27 cellular contexts compared by ENCODE assay signal in the genomic region with DNA sequence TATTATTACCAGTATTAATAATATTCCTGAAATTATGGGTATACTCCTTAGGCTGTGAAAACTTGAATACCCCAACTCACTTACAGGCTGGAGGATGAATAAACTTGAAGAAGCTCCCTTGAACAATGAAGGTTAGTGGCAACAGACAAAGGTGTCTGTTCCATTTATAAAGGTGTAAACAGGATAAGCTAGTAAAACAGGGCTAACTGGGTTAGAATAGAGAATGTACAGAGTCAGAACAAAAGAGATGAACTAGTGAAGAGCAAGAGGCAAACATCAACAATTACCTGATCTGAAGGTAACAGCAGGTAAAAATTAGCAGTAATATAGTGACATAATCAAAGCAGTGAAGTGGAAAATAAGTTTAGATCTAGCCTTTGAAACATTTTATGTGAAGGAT. TPM values are rescaled to one million over a fixed set of nuclear protein-coding genes. Genes with fewer than 3 reads are reported as not detected.
DNase-seq lines count a peak whose midpoint lies in the region; ATAC-seq, FAIRE-seq and TF ChIP-seq lines count a peak whose summit lies in the region.
"Had no signal": no experiment of that assay in that cellular context is flagged by ENCODE, and none has a peak within 500 bp of the region (broad histone marks: within the 10 kb centered on the region; RNA-seq: fewer than 3 reads in every experiment).

No MANE protein-coding gene starts in this region.

- H3K27me3 ChIP-seq in thyroid gland: no peaks in the 10 kb centered on the region
- H3K27me3 ChIP-seq: adrenal gland, gastrocnemius medialis had no signal

- no peak for TF ChIP-seq POLR2A in thyroid gland (IDR thresholded peaks at IDR 0.05)

- H3K4me3 Mint-ChIP-seq in activated CD8-positive, alpha-beta memory T cell treated with anti-CD3 and anti-CD28 coated beads, Interleukin-2, amount 10 ng/mL, durations not matched to agents 7 days and 5 days: peak overlapping the region; percentile 39
- H3K4me3 Mint-ChIP-seq in T-cell: peak overlapping the region in 1 of 3 donors; percentile 14
- H3K4me3 Mint-ChIP-seq in stimulated activated naive B cell treated with anti-CD40 and anti-IgM and Interleukin-4, amounts not matched to agents 10 μg/mL and 1 μg/mL and 100 μg/mL, for 72 hours: no peak overlapping the region
- H3K4me3 Mint-ChIP-seq: dendritic cell treated with granulocyte-macrophage colony-stimulating factor and Interleukin-4, amounts not matched to agents 40 ng/mL and 50 ng/mL, for 4 days; naive B cell had no signal

- ATAC-seq in activated CD8-positive, alpha-beta memory T cell treated with anti-CD3 and anti-CD28 coated beads, Interleukin-2, amount 10 ng/mL, durations not matched to agents 7 days and 5 days: no peak
- ATAC-seq in T-cell (replicated peaks in 1 of 4) (no peak), esophagus mucosa (peak; percentile 77), HG03520 (IDR thresholded peaks at IDR 0.05; ENCODE audit: unreplicated experiment) (no peak)
- no peak for ATAC-seq in stimulated activated naive B cell treated with anti-CD40 and anti-IgM and Interleukin-4, amounts not matched to agents 10 μg/mL and 1 μg/mL and 100 μg/mL, for 72 hours (replicated peaks)
- ATAC-seq: A549, gastrocnemius medialis, K562 had no signal

- no peaks in the 10 kb centered on the region for H3K9me3 ChIP-seq in thyroid gland
- H3K9me3 ChIP-seq: adrenal gland, gastrocnemius medialis had no signal

- intact Hi-C loops in thyroid gland (cut with DNase I): no loop called here

- no peak overlapping the region for H3K4me3 ChIP-seq in thyroid gland (replicated peaks in 1 of 3)
- H3K4me3 ChIP-seq: A549, adrenal gland, gastrocnemius medialis, K562 had no signal

- peaks cover 3% of the 10 kb centered on the region for H3K9me3 Mint-ChIP-seq in activated CD8-positive, alpha-beta memory T cell treated with anti-CD3 and anti-CD28 coated beads, Interleukin-2, amount 10 ng/mL, durations not matched to agents 7 days and 5 days (ENCODE audit: low read depth)
- H3K9me3 Mint-ChIP-seq in T-cell: peaks cover 0 to 15% (median 4%) of the 10 kb centered on the region in 3 donors
- H3K9me3 Mint-ChIP-seq in stimulated activated naive B cell treated with anti-CD40 and anti-IgM and Interleukin-4, amounts not matched to agents 10 μg/mL and 1 μg/mL and 100 μg/mL, for 72 hours: peaks cover 3 to 5% of the 10 kb centered on the region in 2 donors

- no peaks in the 10 kb centered on the region for H3K4me1 ChIP-seq in thyroid gland
- H3K4me1 ChIP-seq: A549 had no signal

- H3K27ac ChIP-seq in thyroid gland: no peak overlapping the region
- H3K27ac ChIP-seq: A549, adrenal gland, gastrocnemius medialis, RWPE1 had no signal

- no peak for DNase-seq in activated CD8-positive, alpha-beta memory T cell treated with anti-CD3 and anti-CD28 coated beads, Interleukin-2, amount 10 ng/mL, durations not matched to agents 7 days and 5 days
- DNase-seq in activated CD8-positive, alpha-beta memory T cell treated with anti-CD3 and anti-CD28 coated beads, Interleukin-2, amount 50 U/mL, for 48 hours: no peak
- no peak for DNase-seq in T-cell
- no peak for DNase-seq in stimulated activated naive B cell treated with anti-CD40 and anti-IgM and Interleukin-4, amounts not matched to agents 10 μg/mL and 1 μg/mL and 100 μg/mL, for 72 hours
- DNase-seq in urothelium cell line (ENCODE audit: low spot score): no peak
- no peak for DNase-seq in thyroid gland
- DNase-seq: activated CD8-positive, alpha-beta memory T cell treated with anti-CD3 and anti-CD28 coated beads for 24 hours; activated gamma-delta T cell treated with Interleukin-2 at 50 U/mL for 16 hours; activated T-cell treated with anti-CD3 and anti-CD28 coated beads, Interleukin-2, amount 50 U/mL, for 1 hour; adrenal gland; central memory CD4-positive, alpha-beta T cell; DMS 273 treated with DMSO at 0.1 percent for 48 hours; gastrocnemius medialis; kidney glomerular epithelial cell; midbrain; naive B cell; NCI-H1092; NCI-H1694 treated with DMSO at 0.1 percent for 48 hours; NCI-H446 treated with DMSO at 0.1 percent for 48 hours; stimulated activated CD4-positive, alpha-beta T cell treated with anti-CD3 and anti-CD28 coated beads, Interleukin-15, amount 100 ng/mL, for 24 hours; stimulated activated naive CD4-positive, alpha-beta T cell had no signal

- H3K36me3 ChIP-seq in thyroid gland: no peaks in the 10 kb centered on the region
- H3K36me3 ChIP-seq: adrenal gland, gastrocnemius medialis had no signal

- no peak for TF ChIP-seq CTCF in thyroid gland (IDR thresholded peaks at IDR 0.05)

- no peaks in the 10 kb centered on the region for H3K27me3 Mint-ChIP-seq in activated CD8-positive, alpha-beta memory T cell treated with anti-CD3 and anti-CD28 coated beads, Interleukin-2, amount 10 ng/mL, durations not matched to agents 7 days and 5 days
- H3K27me3 Mint-ChIP-seq in T-cell: no peaks in the 10 kb centered on the region
- H3K27me3 Mint-ChIP-seq in stimulated activated naive B cell treated with anti-CD40 and anti-IgM and Interleukin-4, amounts not matched to agents 10 μg/mL and 1 μg/mL and 100 μg/mL, for 72 hours: no peaks in the 10 kb centered on the region
- H3K27me3 Mint-ChIP-seq: dendritic cell treated with granulocyte-macrophage colony-stimulating factor and Interleukin-4, amounts not matched to agents 40 ng/mL and 50 ng/mL, for 4 days; naive B cell had no signal

- H3K27ac Mint-ChIP-seq in activated CD8-positive, alpha-beta memory T cell treated with anti-CD3 and anti-CD28 coated beads, Interleukin-2, amount 10 ng/mL, durations not matched to agents 7 days and 5 days: peak overlapping the region; percentile 83
- H3K27ac Mint-ChIP-seq in T-cell: peak overlapping the region; percentile 10 to 35
- peak overlapping the region; percentile 42 for H3K27ac Mint-ChIP-seq in stimulated activated naive B cell treated with anti-CD40 and anti-IgM and Interleukin-4, amounts not matched to agents 10 μg/mL and 1 μg/mL and 100 μg/mL, for 72 hours
- H3K27ac Mint-ChIP-seq: dendritic cell treated with granulocyte-macrophage colony-stimulating factor and Interleukin-4, amounts not matched to agents 40 ng/mL and 50 ng/mL, for 4 days had no signal

- no peak for FAIRE-seq in urothelium cell line (lab: Jason Lieb, UNC)
- FAIRE-seq: A549, K562 had no signal

- H3K4me1 Mint-ChIP-seq in activated CD8-positive, alpha-beta memory T cell treated with anti-CD3 and anti-CD28 coated beads, Interleukin-2, amount 10 ng/mL, durations not matched to agents 7 days and 5 days: peaks cover 44% of the 10 kb centered on the region
- peaks cover 37 to 44% (median 44%) of the 10 kb centered on the region in 3 donors for H3K4me1 Mint-ChIP-seq in T-cell
- peaks cover 19 to 21% of the 10 kb centered on the region in 2 donors for H3K4me1 Mint-ChIP-seq in stimulated activated naive B cell treated with anti-CD40 and anti-IgM and Interleukin-4, amounts not matched to agents 10 μg/mL and 1 μg/mL and 100 μg/mL, for 72 hours

- peaks cover 26% of the 10 kb centered on the region for H3K36me3 Mint-ChIP-seq in activated CD8-positive, alpha-beta memory T cell treated with anti-CD3 and anti-CD28 coated beads, Interleukin-2, amount 10 ng/mL, durations not matched to agents 7 days and 5 days
- peaks cover 20% of the 10 kb centered on the region for H3K36me3 Mint-ChIP-seq in T-cell
- peaks cover 10 to 14% of the 10 kb centered on the region in 2 donors for H3K36me3 Mint-ChIP-seq in stimulated activated naive B cell treated with anti-CD40 and anti-IgM and Interleukin-4, amounts not matched to agents 10 μg/mL and 1 μg/mL and 100 μg/mL, for 72 hours

- POLR2A ChIA-PET in T-cell (lab: Charles Lee): interaction anchor here in 1 of 2 donors (0.6 kb wide), 1 partner anchor 360 kb away, joined by 5 read pairs; no protein-coding TSS in a partner anchor

- CTCF ChIA-PET in activated CD8-positive, alpha-beta memory T cell treated with anti-CD3 and anti-CD28 coated beads, Interleukin-2, amount 10 ng/mL, durations not matched to agents 7 days and 5 days (lab: Charles Lee): interaction anchor here (4.4 kb wide), 1 partner anchor 24 kb away, joined by 20 read pairs; the partner anchor contains the start of gene MICU2
- CTCF ChIA-PET in T-cell (lab: Charles Lee): interaction anchor here in 1 of 2 donors (0.6 to 0.7 kb wide), 3 partner anchors 13 to 690 kb away, joined by 3 read pairs; no protein-coding TSS in a partner anchor

RNA-seq across cellular contexts. Expression of gene MICU2, which starts 23.2 kb away (rescaled TPM):
- 10 to 100 TPM; 34.6 to 35.1 TPM for total RNA-seq in activated CD8-positive, alpha-beta memory T cell treated with anti-CD3 and anti-CD28 coated beads, Interleukin-2, amount 10 ng/mL, durations not matched to agents 7 days and 5 days
- total RNA-seq in T-cell (10 to 100 TPM; 30.6 to 40.6 (median 38.6) TPM), esophagus mucosa (20.4 TPM), thyroid gland (100 to 1,000 TPM in 2 of 4 donors, 10 to 100 TPM in 2; 55.3 to 127 (median 92.9) TPM)

Comparison
In these comparisons a context has a peak if more than half of its experiments do, and no peak if none do; other contexts are left out.
1. H3K27ac Mint-ChIP-seq: peak in every context shown above with its lines; median percentile 83 in activated CD8-positive, alpha-beta memory T cell treated with anti-CD3 and anti-CD28 coated beads, Interleukin-2, amount 10 ng/mL, durations not matched to agents 7 days and 5 days; 42 in stimulated activated naive B cell treated with anti-CD40 and anti-IgM and Interleukin-4, amounts not matched to agents 10 μg/mL and 1 μg/mL and 100 μg/mL, for 72 hours; 22 in T-cell.